ENCODE assay signal across 19 cellular contexts in the genomic region with DNA sequence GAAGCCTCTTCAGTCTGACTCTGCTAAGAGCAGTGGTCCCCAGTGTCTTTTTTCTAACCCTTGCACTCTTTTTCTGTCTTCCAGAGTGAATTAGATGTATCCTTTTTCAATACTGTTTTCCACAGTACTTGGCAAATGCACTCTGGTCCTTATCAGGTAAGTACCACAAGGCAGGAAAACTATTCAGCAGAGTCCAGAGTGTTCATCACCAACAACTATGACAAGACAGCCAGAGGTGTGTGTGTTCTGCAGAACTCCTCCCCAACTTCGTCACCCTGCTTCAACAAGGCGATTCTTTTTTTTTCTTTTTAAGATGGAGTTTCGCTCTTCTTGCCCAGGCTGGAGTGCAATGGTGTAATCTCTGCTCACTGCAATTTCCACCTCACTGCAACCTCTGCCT. TPM values are rescaled to one million over a fixed set of nuclear protein-coding genes. Genes with fewer than 3 reads are reported as not detected.
DNase-seq lines count a peak whose midpoint lies in the region; ATAC-seq, FAIRE-seq and TF ChIP-seq lines count a peak whose summit lies in the region.
"Had no signal": no experiment of that assay in that cellular context is flagged by ENCODE, and none has a peak within 500 bp of the region (broad histone marks: within the 10 kb centered on the region; RNA-seq: fewer than 3 reads in every experiment).

No MANE protein-coding gene starts in this region.

- H3K27me3 ChIP-seq in IMR-90 (ENCODE audit: control insufficient read depth, insufficient read depth, low read length), result no peaks in the 10 kb centered on the region
- H3K27me3 ChIP-seq in esophagus muscularis mucosa, result no peaks in the 10 kb centered on the region
- H3K27me3 ChIP-seq: MG63, Peyer's patch had no signal

- H2BK5ac ChIP-seq in IMR-90 (ENCODE audit: low read depth, low read length, poor library complexity, severe bottlenecking), result no peak overlapping the region

- peaks cover 0 to 3% of the 10 kb centered on the region in 2 experiments; a peak in 2 of 4 replicates for H3K79me1 ChIP-seq in IMR-90 (ENCODE audit: low read depth in 1 of 2, low read length in 2 of 2)

- peak overlapping the region; percentile 69 for H3K27ac Mint-ChIP-seq in osteocyte (ENCODE audit: unreplicated experiment)

- H4K5ac ChIP-seq in IMR-90 (ENCODE audit: low read depth, low read length), result 0 out of 2 replicates have a peak overlapping the region, but pooled peaks have one; percentile 61

- H3K23ac ChIP-seq in IMR-90 (ENCODE audit: low read depth, low read length), result 0 out of 2 replicates have a peak overlapping the region, but pooled peaks have one; percentile 5

- POLR2A ChIA-PET in A549 (lab: Yijun Ruan, JAX) (no interaction called here), IMR-90 (lab: Charles Lee; ENCODE audit: unreplicated experiment) (no interaction called here)

- intact Hi-C loops in IMR-90 (cut with micrococcal nuclease) (no loop called here), esophagus muscularis mucosa (cut with DNase I) (no loop called here)

- H3K4me1 ChIP-seq in A549 (peaks cover 11% of the 10 kb centered on the region), IMR-90 (ENCODE audit: control insufficient read depth, insufficient read depth, low read length) (no peaks in the 10 kb centered on the region), esophagus muscularis mucosa (peaks cover 6 to 38% (median 31%) of the 10 kb centered on the region in 4 donors)
- H3K4me1 ChIP-seq: Peyer's patch had no signal

- H3K9me3 ChIP-seq in A549 (no peaks in the 10 kb centered on the region), IMR-90 (ENCODE audit: control insufficient read depth, insufficient read depth, low read length) (no peaks in the 10 kb centered on the region), esophagus muscularis mucosa (no peaks in the 10 kb centered on the region)
- H3K9me3 ChIP-seq: MG63, Peyer's patch had no signal

- TF ChIP-seq POLR2A in A549 (IDR thresholded peaks at IDR 0.05; ENCODE audit: low read length), result no peak
- no peak for TF ChIP-seq POLR2A in IMR-90 (IDR thresholded peaks at IDR 0.05; ENCODE audit: low read depth, low read length)
- TF ChIP-seq POLR2A in erythroblast (IDR thresholded peaks at IDR 0.05; ENCODE audit: low read length), result no peak
- no peak for TF ChIP-seq POLR2A in esophagus muscularis mucosa (IDR thresholded peaks at IDR 0.05; ENCODE audit: low read depth)

- no peak overlapping the region for H3K4me3 Mint-ChIP-seq in osteocyte (ENCODE audit: unreplicated experiment)

- ATAC-seq in A549 (peak in 1 of 2 experiments; percentile 21; a peak in 1 of 6 replicates), IMR-90 (ENCODE audit: low read depth) (no peak; the same call in 1 of the 2 replicates), GM21526 (IDR thresholded peaks at IDR 0.05; ENCODE audit: low FRiP score, unreplicated experiment) (no peak)

- in situ Hi-C loops in IMR-90 (cut with MboI; ENCODE audit: low sequenced_read_pairs), result loop anchor here (5.0 kb wide), 1 partner anchor 103 kb away; no protein-coding TSS in a partner anchor

- peak overlapping the region; percentile 12 for H2AK9ac ChIP-seq in IMR-90 (replicated peaks; ENCODE audit: low read depth, low read length, poor library complexity)

- no peaks in the 10 kb centered on the region for H3K9me3 Mint-ChIP-seq in osteocyte (ENCODE audit: unreplicated experiment)

- no peak for TF ChIP-seq EP300 in A549 (IDR thresholded peaks at IDR 0.05)
- TF ChIP-seq EP300 in esophagus muscularis mucosa (IDR thresholded peaks at IDR 0.05), result no peak

- WGBS in A549 (ENCODE audit: missing lambda C conversion rate), result 92% methylated on average over 3 of the region's 3 CpGs
- 90% methylated on average over 2 of the region's 3 CpGs; no CpG with 5 or more reads in 1 of the 2 experiments for WGBS in IMR-90 (ENCODE audit: extremely low coverage in 2 of 2, insufficient read length in 1 of 2), 2 experiments
- 87% methylated on average over 3 of the region's 3 CpGs for WGBS in esophagus muscularis mucosa

- H3K56ac ChIP-seq in IMR-90 (ENCODE audit: extremely low read depth, insufficient read depth, low read length), result no peak overlapping the region

- peak overlapping the region in 1 of 2 experiments; percentile 65; a peak in 1 of 4 replicates for H4K8ac ChIP-seq in IMR-90 (ENCODE audit: low read depth in 2 of 2, low read length in 2 of 2)

- no peak overlapping the region for H4K91ac ChIP-seq in IMR-90 (ENCODE audit: insufficient read depth, low read depth, low read length)

- H3K36me3 ChIP-seq in IMR-90 (ENCODE audit: control insufficient read depth, insufficient read depth, low read length) (no peaks in the 10 kb centered on the region), esophagus muscularis mucosa (peaks cover 0 to 14% (median 3%) of the 10 kb centered on the region in 4 donors)
- H3K36me3 ChIP-seq: MG63, Peyer's patch had no signal

- H3K4me3 ChIP-seq in A549, result no peak overlapping the region
- no peak overlapping the region for H3K4me3 ChIP-seq in IMR-90 (ENCODE audit: insufficient read depth, low read depth, low read length)
- no peak overlapping the region for H3K4me3 ChIP-seq in esophagus muscularis mucosa
- H3K4me3 ChIP-seq: MG63, Peyer's patch, SK-N-MC had no signal

- TF ChIP-seq CTCF in A549 (IDR thresholded peaks at IDR 0.05) (no peak), IMR-90 (conservative IDR thresholded peaks at IDR 0.05; ENCODE audit: low read depth, low read length) (no peak), osteocyte (IDR thresholded peaks at IDR 0.05) (no peak), esophagus muscularis mucosa (IDR thresholded peaks at IDR 0.05) (no peak)

- peak overlapping the region; percentile 11 for H2AFZ ChIP-seq in IMR-90 (replicated peaks; ENCODE audit: low read length, poor library complexity)

- H3K36me3 Mint-ChIP-seq in osteocyte (ENCODE audit: unreplicated experiment), result no peaks in the 10 kb centered on the region

- peak overlapping the region; percentile 78; the same call in 1 of the 2 replicates for H2BK120ac ChIP-seq in IMR-90 (ENCODE audit: low read depth, low read length)

- no TSS peak for BruUV-seq in IMR-90 (replicated peaks; lab: Mats Ljungman, UMichigan)

- H3K4me2 ChIP-seq in A549, result peak overlapping the region; percentile 50
- no peak overlapping the region for H3K4me2 ChIP-seq in IMR-90 (ENCODE audit: low read depth, low read length)

- no peak for FAIRE-seq in A549 (lab: Jason Lieb, UNC)

- peak overlapping the region; percentile 73; the same call in 1 of the 2 replicates for H2AK5ac ChIP-seq in IMR-90 (ENCODE audit: low read depth, low read length)

- no peaks in the 10 kb centered on the region for H4K20me1 ChIP-seq in IMR-90 (ENCODE audit: insufficient read depth, low read length)

- TF ChIP-seq RAD21 in A549 (conservative IDR thresholded peaks at IDR 0.05 in 1 of 2, IDR thresholded peaks at IDR 0.05 in 1 of 2) (no peak), IMR-90 (IDR thresholded peaks at IDR 0.05; ENCODE audit: low read length) (no peak)

- no peak overlapping the region for H3K18ac ChIP-seq in IMR-90 (ENCODE audit: low read depth, low read length)

- H3K9ac ChIP-seq in IMR-90 (ENCODE audit: low read depth, low read length), result no peak overlapping the region; the same call in 1 of the 2 replicates

- H3K27me3 Mint-ChIP-seq in osteocyte (ENCODE audit: unreplicated experiment), result no peaks in the 10 kb centered on the region

- H3K4me1 Mint-ChIP-seq in osteocyte (ENCODE audit: unreplicated experiment), result peaks cover 16% of the 10 kb centered on the region

- H3K9me1 ChIP-seq in IMR-90 (ENCODE audit: insufficient read depth, low read length), result peaks cover 3% of the 10 kb centered on the region

- peak overlapping the region; percentile 54 for H3K14ac ChIP-seq in IMR-90 (replicated peaks; ENCODE audit: low read depth, low read length)

- dilution Hi-C loops in IMR-90 (cut with HindIII; ENCODE audit: low sequenced_read_pairs, unreplicated experiment), result no loop called here

- DNase-seq in A549 (ENCODE audit: low read depth in 1 of 2, low spot score in 1 of 2) (no peak), IMR-90 (no peak), erythroblast (lab: John Stamatoyannopoulos, UW) (peak; percentile 73 to 79), osteocyte (ENCODE audit: extremely low spot score, unreplicated experiment) (no peak), esophagus muscularis mucosa (ENCODE audit: extremely low spot score) (no peak), NCI-H2029 (lab: John Stamatoyannopoulos, UW) (no peak)
- DNase-seq: AML-193, DMS79 treated with DMSO at 0.1 percent for 48 hours, H7, Karpas-422, MG63, NCI-H1048, NCI-H1436, NCI-H2029 treated with DMSO at 0.1 percent for 48 hours, Peyer's patch, Right ventricle myocardium superior had no signal

- CTCF ChIA-PET in A549 (lab: Yijun Ruan, JAX) (interaction anchor here (0.7 to 3.8 kb wide), 2 partner anchors 10 to 98 kb away, joined by 4 to 68 read pairs; no protein-coding TSS in a partner anchor), IMR-90 (lab: Yijun Ruan, JAX) (interaction anchor here (0.7 kb wide), 1 partner anchor 339 kb away, joined by 6 read pairs; no protein-coding TSS in a partner anchor)

- H3K27ac ChIP-seq in A549 (peak overlapping the region in 1 of 2 experiments; percentile 56; a peak in 2 of 6 replicates), IMR-90 (ENCODE audit: insufficient read depth, low read length) (peak overlapping the region; percentile 10; the same call in 1 of the 2 replicates), esophagus muscularis mucosa (replicated peaks in 1 of 4) (no peak overlapping the region)
- H3K27ac ChIP-seq: C4-2B, Peyer's patch, SK-N-MC had no signal

- no peak overlapping the region; the same call in 2 of the 3 replicates for H2BK15ac ChIP-seq in IMR-90 (ENCODE audit: low read depth, low read length)

- H3K4ac ChIP-seq in IMR-90 (ENCODE audit: low read depth, low read length), result peak overlapping the region; percentile 28; the same call in 1 of the 2 replicates

- peak overlapping the region; percentile 87 for H2BK20ac ChIP-seq in IMR-90 (ENCODE audit: low read depth, low read length)

RNA-seq across cellular contexts. Expression of a gene that starts 54.3 kb away (rescaled TPM):
- polyA plus RNA-seq in A549 (2011; rRNA removed) (37.3 and 44.8 TPM in 2 replicates), A549 (2017; fragmentation: RNase III; extraction: RNeasy Plus Mini Kit Qiagen cat#74134 plus additional on column Dnase treatment) (21.6 to 22.9 TPM (median 22.1 TPM) in 3 replicates), IMR-90 (2012; rRNA removed) (8.3 and 10.8 TPM in 2 replicates)
- 7.1 and 8.2 TPM in 2 replicates for polyA plus RNA-seq in A549 (2012; cell fraction: cytosol; rRNA removed)
- 9.0 and 11.1 TPM in 2 replicates for polyA plus RNA-seq in A549 (2012; cell fraction: nucleus; rRNA removed)
- 35.2 and 36.8 TPM in 2 replicates for polyA minus RNA-seq in A549 (2011; rRNA and poly(A)+ RNA removed)
- total RNA-seq in IMR-90 (2012; rRNA removed) (66.9 and 78.7 TPM in 2 replicates), osteocyte (38.7 and 40.4 TPM in 2 replicates), esophagus muscularis mucosa (10 to 100 TPM; 54.5 to 90.1 (median 68.9) TPM)
- 1.9 and 2.4 TPM in 2 replicates for polyA plus RNA-seq in IMR-90 (2012; cell fraction: cytosol; rRNA removed)
- 3.3 and 21.0 TPM in 2 replicates for polyA plus RNA-seq in IMR-90 (2012; cell fraction: nucleus; rRNA removed; ENCODE audit: low replicate concordance)

RNA-seq across cellular contexts. Expression of a gene that starts 55.0 kb away (rescaled TPM):
- polyA plus RNA-seq in A549 (2011; rRNA removed) (8.5 and 12.4 TPM in 2 replicates), A549 (2017; fragmentation: RNase III; extraction: RNeasy Plus Mini Kit Qiagen cat#74134 plus additional on column Dnase treatment) (13.4 to 16.0 TPM (median 14.4 TPM) in 3 replicates), IMR-90 (2012; rRNA removed) (2.5 and 2.7 TPM in 2 replicates)
- polyA plus RNA-seq in A549 (2012; cell fraction: cytosol; rRNA removed), result 2.4 and 2.7 TPM in 2 replicates
- 2.2 and 3.7 TPM in 2 replicates for polyA plus RNA-seq in A549 (2012; cell fraction: nucleus; rRNA removed)
- 3.7 and 5.3 TPM in 2 replicates for polyA minus RNA-seq in A549 (2011; rRNA and poly(A)+ RNA removed)
- total RNA-seq in IMR-90 (2012; rRNA removed) (4.5 and 5.8 TPM in 2 replicates), osteocyte (5.2 and 6.3 TPM in 2 replicates), esophagus muscularis mucosa (10 to 100 TPM in 2 of 4 donors, 1 to 10 TPM in 2; 5.0 to 12.3 (median 9.3) TPM)
- polyA plus RNA-seq in IMR-90 (2012; cell fraction: cytosol; rRNA removed), result 0.98 and 1.5 TPM in 2 replicates
- 1.9 and 4.1 TPM in 2 replicates for polyA plus RNA-seq in IMR-90 (2012; cell fraction: nucleus; rRNA removed; ENCODE audit: low replicate concordance)

Comparison
In these comparisons a context has a peak if more than half of its experiments do, and no peak if none do; other contexts are left out.
1. DNase-seq: peak in erythroblast (2 of 2); none in A549 (0 of 2), IMR-90 (single experiment), osteocyte (single experiment), esophagus muscularis mucosa (single experiment) and NCI-H2029 (single experiment).